ENCODE assay signal across 8 cellular contexts in the genomic region with DNA sequence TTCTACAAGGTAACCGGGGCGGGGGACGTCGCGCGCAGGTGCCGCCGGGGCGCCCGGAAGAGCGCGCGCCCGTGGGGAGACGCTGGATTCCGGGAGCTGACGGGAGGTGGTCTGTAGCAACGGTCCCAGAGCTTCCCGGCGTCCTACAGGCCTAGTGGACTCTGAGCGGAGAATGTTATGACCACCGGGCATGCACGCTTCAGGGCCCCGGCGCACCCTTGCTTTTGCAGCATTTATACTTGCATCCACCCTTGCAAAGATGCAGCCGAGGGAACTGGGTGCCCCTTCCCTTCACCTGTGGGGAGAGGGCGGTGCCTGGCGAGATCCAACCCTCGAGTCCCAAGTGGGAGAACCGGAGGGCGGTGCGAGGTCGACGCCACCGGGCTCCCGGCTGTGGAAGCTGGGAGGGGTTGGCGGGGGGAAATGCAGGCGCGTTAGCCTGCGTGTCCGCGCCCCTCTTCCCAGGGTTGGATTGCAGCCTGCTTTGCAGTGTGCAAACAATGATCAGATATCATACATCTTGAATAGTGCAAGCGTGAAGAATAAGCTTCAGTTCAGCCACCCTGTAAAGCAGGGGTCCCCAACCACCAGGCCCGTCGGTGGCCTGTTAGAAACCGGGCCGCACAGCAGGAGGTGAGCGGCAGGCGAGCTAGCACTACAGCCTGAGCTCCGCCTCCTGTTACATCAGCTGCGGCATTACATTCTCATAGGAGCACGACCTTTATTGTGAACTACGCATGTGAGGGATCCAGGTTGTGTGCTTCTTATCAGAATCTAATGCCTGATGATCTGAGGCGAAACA. TPM values are rescaled to one million over a fixed set of nuclear protein-coding genes. Genes with fewer than 3 reads are reported as not detected.
DNase-seq lines count a peak whose midpoint lies in the region; ATAC-seq and TF ChIP-seq lines count a peak whose summit lies in the region.

No MANE protein-coding gene starts in this region.

- peak overlapping the region; percentile 93 for H3K27ac Mint-ChIP-seq in activated naive CD8-positive, alpha-beta T cell

- peaks cover 4% of the 10 kb centered on the region; the same call in 1 of the 2 replicates for H3K36me3 ChIP-seq in MM.1S (replicated peaks; ENCODE audit: insufficient read depth, low read length)
- H3K36me3 ChIP-seq in heart left ventricle: peaks cover 0 to 29% (median 18%) of the 10 kb centered on the region in 9 donors
- H3K36me3 ChIP-seq in upper lobe of left lung: peaks cover 0 to 13% (median 2%) of the 10 kb centered on the region in 4 donors

- ATAC-seq in heart left ventricle: peak; percentile 6 to 42 (median 28)
- ATAC-seq in upper lobe of left lung (ENCODE audit: low FRiP score in 2 of 2): peak; percentile 58 to 72

- H2AFZ ChIP-seq in MM.1S (ENCODE audit: low read length): peak overlapping the region; percentile 48; the same call in 1 of the 2 replicates

- peaks cover 21% of the 10 kb centered on the region for H3K36me3 Mint-ChIP-seq in activated naive CD8-positive, alpha-beta T cell

- no peaks in the 10 kb centered on the region for H3K9me3 ChIP-seq in MM.1S (replicated peaks; ENCODE audit: insufficient read depth, low read length)
- no peaks in the 10 kb centered on the region for H3K9me3 ChIP-seq in heart left ventricle
- no peaks in the 10 kb centered on the region for H3K9me3 ChIP-seq in upper lobe of left lung

- peak overlapping the region; percentile 90 for H3K9ac ChIP-seq in MM.1S (ENCODE audit: low read length)

- TF ChIP-seq POLR2A in heart left ventricle (IDR thresholded peaks at IDR 0.05) (no peak), upper lobe of left lung (IDR thresholded peaks at IDR 0.05) (peak in 1 of 4 donors; percentile 64)

- peak; percentile 16 for DNase-seq in DMS 273 treated with DMSO at 0.1 percent for 48 hours (lab: John Stamatoyannopoulos, UW)
- peak; percentile 70 for DNase-seq in H4 (ENCODE audit: low spot score)
- peak; percentile 71 for DNase-seq in MM.1S
- peak; percentile 83 for DNase-seq in SK-MEL-5 (ENCODE audit: low read depth, low spot score)
- peak; percentile 48 to 75 (median 66) for DNase-seq in heart left ventricle
- DNase-seq in posterior cingulate gyrus: peak; percentile 21 to 94 (median 54)
- DNase-seq in upper lobe of left lung: peak; percentile 87 to 89

- peaks cover 48% of the 10 kb centered on the region for H3K79me2 ChIP-seq in MM.1S (ENCODE audit: low read length)

- intact Hi-C loops in heart left ventricle (cut with DNase I): loop anchor here in 7 of 10 donors (2.0 to 10.0 kb wide), 5 partner anchors 62 to 171 kb away; a partner anchor contains a TSS
- intact Hi-C loops in posterior cingulate gyrus (cut with DNase I): loop anchor here (2.0 to 5.0 kb wide), 3 partner anchors 95 to 368 kb away; a partner anchor contains a TSS

- H3K27me3 ChIP-seq in MM.1S (replicated peaks; ENCODE audit: insufficient read depth, low read length) (no peaks in the 10 kb centered on the region), heart left ventricle (no peaks in the 10 kb centered on the region), upper lobe of left lung (no peaks in the 10 kb centered on the region)

- H3K9me3 Mint-ChIP-seq in activated naive CD8-positive, alpha-beta T cell (ENCODE audit: low read depth): peaks cover 5% of the 10 kb centered on the region

- 2 to 8% (median 3%) methylated on average over 15 to 54 of the region's 54 CpGs for WGBS in heart left ventricle, 4 donors
- WGBS in upper lobe of left lung, 2 donors: 2 to 100% methylated on average over 1 to 42 of the region's 54 CpGs

- H4K20me1 ChIP-seq in MM.1S (ENCODE audit: insufficient read depth, low read length): peaks cover 9% of the 10 kb centered on the region; the same call in 1 of the 2 replicates

- H3K27me3 Mint-ChIP-seq in activated naive CD8-positive, alpha-beta T cell: no peaks in the 10 kb centered on the region

- H3K27ac ChIP-seq in MM.1S (ENCODE audit: low read length): peak overlapping the region; percentile 97
- peak overlapping the region; percentile 68 to 98 (median 92) for H3K27ac ChIP-seq in heart left ventricle
- peak overlapping the region; percentile 94 to 97 (median 94) for H3K27ac ChIP-seq in upper lobe of left lung

- H3K4me1 ChIP-seq in MM.1S (ENCODE audit: low read length) (peaks cover 25% of the 10 kb centered on the region), heart left ventricle (peaks cover 0 to 43% (median 25%) of the 10 kb centered on the region in 12 donors), upper lobe of left lung (peaks cover 26 to 63% (median 31%) of the 10 kb centered on the region in 4 donors)

- H3K9me2 ChIP-seq in MM.1S (replicated peaks; ENCODE audit: insufficient read depth, low read length): no peaks in the 10 kb centered on the region

- in situ Hi-C loops in SK-MEL-5 (cut with HindIII; ENCODE audit: low pct_unique_long_range_greater_than_20kb, low sequenced_read_pairs): no loop called here

- peaks cover 24% of the 10 kb centered on the region for H3F3A ChIP-seq in MM.1S (ENCODE audit: insufficient read depth, low read length)

- H3K4me3 ChIP-seq in MM.1S (ENCODE audit: low read length) (peak overlapping the region; percentile 92), heart left ventricle (peak overlapping the region; percentile 78 to 100 (median 92)), upper lobe of left lung (peak overlapping the region; percentile 84 to 99 (median 96))

- TF ChIP-seq EP300 in upper lobe of left lung (IDR thresholded peaks at IDR 0.05): no peak

- peak overlapping the region; percentile 97 for H3K4me3 Mint-ChIP-seq in activated naive CD8-positive, alpha-beta T cell

- H3K4me1 Mint-ChIP-seq in activated naive CD8-positive, alpha-beta T cell (ENCODE audit: low read depth): peaks cover 63% of the 10 kb centered on the region

- peak overlapping the region; percentile 66 for H3K4me2 ChIP-seq in MM.1S (ENCODE audit: low read depth, low read length)

- TF ChIP-seq CTCF in MM.1S (IDR thresholded peaks at IDR 0.05; ENCODE audit: low read length) (no peak), heart left ventricle (IDR thresholded peaks at IDR 0.05) (peak in 3 of 12 donors; percentile 5 to 19 (median 12)), upper lobe of left lung (IDR thresholded peaks at IDR 0.05) (peak in 2 of 6 experiments; percentile 12 to 22)

RNA-seq across cellular contexts. Expression of a gene that starts 0.6 kb away (rescaled TPM):
- 114 and 124 TPM in 2 replicates for total RNA-seq in H4 (2014; rRNA removed; shearing (Covaris generic))
- 461 and 484 TPM in 2 replicates for total RNA-seq in SK-MEL-5 (2014; rRNA removed; shearing (Covaris generic))
- 609 and 628 TPM in 2 replicates for polyA plus RNA-seq in SK-MEL-5 (2015; cell fraction: cytosol; rRNA removed)
- 106 and 118 TPM in 2 replicates for polyA plus RNA-seq in SK-MEL-5 (2015; cell fraction: nucleus; rRNA removed)
- 10 to 100 TPM; 22.5 to 92.5 (median 55.9) TPM for total RNA-seq in heart left ventricle
- 10 to 100 TPM; 43.3 to 58.1 TPM for polyA plus RNA-seq in heart left ventricle
- 100 to 1,000 TPM in 2 of 6 donors, 10 to 100 TPM in 4; 32.5 to 149 (median 72.2) TPM for total RNA-seq in upper lobe of left lung

RNA-seq across cellular contexts. Expression of a gene that starts 0.8 kb away (rescaled TPM):
- 17.0 and 23.4 TPM in 2 replicates for total RNA-seq in H4 (2014; rRNA removed; shearing (Covaris generic))
- 10.0 and 11.9 TPM in 2 replicates for total RNA-seq in SK-MEL-5 (2014; rRNA removed; shearing (Covaris generic))
- 10.0 and 11.9 TPM in 2 replicates for polyA plus RNA-seq in SK-MEL-5 (2015; cell fraction: cytosol; rRNA removed)
- polyA plus RNA-seq in SK-MEL-5 (2015; cell fraction: nucleus; rRNA removed): 10.8 and 22.9 TPM in 2 replicates
- 10 to 100 TPM; 25.7 to 63.6 (median 44.3) TPM for total RNA-seq in heart left ventricle
- polyA plus RNA-seq in heart left ventricle: 10 to 100 TPM; 19.6 to 26.3 TPM
- total RNA-seq in upper lobe of left lung: 10 to 100 TPM; 14.8 to 41.9 (median 21.2) TPM

Comparison
In these comparisons a context has a peak if more than half of its experiments do, and no peak if none do; other contexts are left out.
1. Peak in every context shown above with its lines: DNase-seq, ATAC-seq, H3K4me3 ChIP-seq and H3K27ac ChIP-seq.
2. DNase-seq: peak in every context shown above with its lines; median percentile 88 in upper lobe of left lung; 83 in SK-MEL-5; 71 in MM.1S; 70 in H4; 66 in heart left ventricle; 54 in posterior cingulate gyrus; 16 in DMS 273 treated with DMSO at 0.1 percent for 48 hours.